ENCODE assay signal across 19 cellular contexts in the genomic region with DNA sequence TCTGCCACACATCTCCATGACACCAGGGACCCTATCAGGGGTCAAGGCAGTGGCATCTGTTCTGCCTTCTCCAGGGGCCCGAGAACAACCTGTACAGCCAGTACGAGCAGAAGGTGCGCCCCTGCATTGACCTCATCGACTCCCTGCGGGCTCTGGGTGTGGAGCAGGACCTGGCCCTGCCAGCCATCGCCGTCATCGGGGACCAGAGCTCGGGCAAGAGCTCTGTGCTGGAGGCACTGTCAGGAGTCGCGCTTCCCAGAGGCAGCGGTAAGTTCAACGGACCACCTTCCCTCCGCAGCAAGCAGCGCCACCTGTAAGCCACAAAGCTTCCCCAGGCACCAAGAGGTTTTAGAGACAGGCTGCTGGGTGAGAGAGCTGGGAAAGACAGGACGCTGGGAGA. TPM values are rescaled to one million over a fixed set of nuclear protein-coding genes. Genes with fewer than 3 reads are reported as not detected.
DNase-seq lines count a peak whose midpoint lies in the region; ATAC-seq, FAIRE-seq and TF ChIP-seq lines count a peak whose summit lies in the region.
"Had no signal": no experiment of that assay in that cellular context is flagged by ENCODE, and none has a peak within 500 bp of the region (broad histone marks: within the 10 kb centered on the region; RNA-seq: fewer than 3 reads in every experiment).

No MANE protein-coding gene starts in this region.

- CTCF ChIA-PET in GM12878 (lab: Yijun Ruan, JAX): interaction anchor here (1.2 kb wide), 1 partner anchor 95 kb away, joined by 6 read pairs; no protein-coding TSS in a partner anchor

- no peak overlapping the region for H3K4me2 ChIP-seq in GM12878 (ENCODE audit: control insufficient read depth, insufficient read depth)

- H3K79me2 ChIP-seq in GM12878 (ENCODE audit: control insufficient read depth, insufficient read depth, low read length): peaks cover 15% of the 10 kb centered on the region

- intact Hi-C loops in GM12878 (cut with micrococcal nuclease; ENCODE audit: unreplicated experiment): no loop called here

- ATAC-seq in GM12878: no peak
- ATAC-seq: K562, Right ventricle myocardium inferior had no signal

- no peak for TF ChIP-seq EP300 in GM12878 (IDR thresholded peaks at IDR 0.05; ENCODE audit: borderline replicate concordance in 1 of 2, control insufficient read depth in 1 of 2, low read depth in 2 of 2, low read length in 2 of 2)

- no peaks in the 10 kb centered on the region for H3K9me3 Mint-ChIP-seq in neural crest cell
- no peaks in the 10 kb centered on the region for H3K9me3 Mint-ChIP-seq in mesothelial cell of epicardium
- H3K9me3 Mint-ChIP-seq: CD4-positive, CD25-positive, alpha-beta regulatory T cell had no signal

- peak; percentile 52 for DNase-seq in activated CD8-positive, alpha-beta memory T cell treated with anti-CD3 and anti-CD28 coated beads for 24 hours
- DNase-seq in activated CD8-positive, alpha-beta memory T cell treated with anti-CD3 and anti-CD28 coated beads, Interleukin-2, amount 50 U/mL, for 4 hours: no peak
- DNase-seq in GM12878 (ENCODE audit: low read depth, low spot score) (no peak), neural crest cell (ENCODE audit: low read depth, low spot score) (no peak), DMS114 treated with DMSO at 0.1 percent for 48 hours (lab: John Stamatoyannopoulos, UW; ENCODE audit: unreplicated experiment) (no peak), NCI-H1930 (lab: John Stamatoyannopoulos, UW) (no peak), mesothelial cell of epicardium (ENCODE audit: low spot score in 2 of 2, unreplicated experiment in 2 of 2) (no peak)
- DNase-seq: Caco-2; CD4-positive, CD25-positive, alpha-beta regulatory T cell; DMS153; GF-D8; NCI-H1105; NCI-H1694; NK-92 treated with Interleukin-12 subunit alpha and Interleukin-12 subunit beta, amount 100 ng/mL, for 24 hours had no signal

- H3K27ac Mint-ChIP-seq in neural crest cell (ENCODE audit: unreplicated experiment) (peak overlapping the region; percentile 83), mesothelial cell of epicardium (no peak overlapping the region)
- H3K27ac Mint-ChIP-seq: B cell had no signal

- H3K27me3 ChIP-seq in GM12878 (replicated peaks in 1 of 2; ENCODE audit: control insufficient read depth in 2 of 2, insufficient read depth in 2 of 2, low read length in 1 of 2): no peaks in the 10 kb centered on the region

- 97% methylated on average over 16 of the region's 16 CpGs for whole genome bisulfite sequencing in GM12878 (ENCODE audit: insufficient coverage, insufficient replicate concordance, low lambda C conversion rate, missing lambda C conversion rate)

- no peak overlapping the region for H3K27ac ChIP-seq in GM12878 (ENCODE audit: control insufficient read depth, insufficient read depth)

- SMC1A ChIA-PET in GM12878 (lab: Charles Lee; ENCODE audit: uncharacterized antibody, unreplicated experiment): no interaction called here

- RAD21 ChIA-PET in GM12878 (lab: Charles Lee; ENCODE audit: unreplicated experiment): interaction anchor here (2.0 kb wide), 1 partner anchor 94 kb away, joined by 8 read pairs; no protein-coding TSS in a partner anchor

- no peak overlapping the region for H3K4me3 ChIP-seq in GM12878
- H3K4me3 ChIP-seq: K562 had no signal

- H3K9me3 ChIP-seq in GM12878 (replicated peaks; ENCODE audit: control insufficient read depth, insufficient read depth, low read length): no peaks in the 10 kb centered on the region

- BruUV-seq in GM12878 (replicated peaks; lab: Mats Ljungman, UMichigan): no TSS peak

- no peak overlapping the region for H2AFZ ChIP-seq in GM12878 (ENCODE audit: control insufficient read depth, low read depth, low read length)

- H3K36me3 ChIP-seq in GM12878 (ENCODE audit: control insufficient read depth in 2 of 2, insufficient read depth in 2 of 2, low read length in 1 of 2): peaks cover 9 to 14% of the 10 kb centered on the region in 2 experiments; a peak in 3 of 4 replicates

- no peaks in the 10 kb centered on the region for H3K36me3 Mint-ChIP-seq in neural crest cell (ENCODE audit: low read depth)
- H3K36me3 Mint-ChIP-seq in mesothelial cell of epicardium: no peaks in the 10 kb centered on the region

- no peak overlapping the region for H3K9ac ChIP-seq in GM12878 (ENCODE audit: control insufficient read depth, insufficient read depth, low read length)

- POLR2A ChIA-PET in GM12878 (lab: Charles Lee): no interaction called here

- FAIRE-seq in GM12878 (lab: Jason Lieb, UNC): no peak
- FAIRE-seq: K562, RCC 7860 had no signal

- no peaks in the 10 kb centered on the region; the same call in 1 of the 2 replicates for H4K20me1 ChIP-seq in GM12878 (ENCODE audit: control insufficient read depth, insufficient read depth)

- peak; percentile 31 for TF ChIP-seq POLR2A in GM19193 (IDR thresholded peaks at IDR 0.05; ENCODE audit: extremely low read depth, insufficient read depth, insufficient read length)
- TF ChIP-seq POLR2A in GM12878 (IDR thresholded peaks at IDR 0.05; ENCODE audit: low read depth, low read length): peak; percentile 58

- no peaks in the 10 kb centered on the region for H3K4me1 Mint-ChIP-seq in neural crest cell
- no peaks in the 10 kb centered on the region for H3K4me1 Mint-ChIP-seq in mesothelial cell of epicardium

- no peak for TF ChIP-seq CTCF in GM12878 (IDR thresholded peaks at IDR 0.05 in 2 of 3, conservative IDR thresholded peaks at IDR 0.05 in 1 of 3; ENCODE audit: control insufficient read depth in 2 of 3, extremely low read depth in 1 of 3, insufficient read depth in 1 of 3, low read depth in 3 of 3, low read length in 3 of 3)
- TF ChIP-seq CTCF in neural crest cell (conservative IDR thresholded peaks at IDR 0.05): no peak
- no peak for TF ChIP-seq CTCF in mesothelial cell of epicardium (IDR thresholded peaks at IDR 0.05; ENCODE audit: unreplicated experiment)

- H3K4me1 ChIP-seq in GM12878 (ENCODE audit: control insufficient read depth, insufficient read depth, low read length): no peaks in the 10 kb centered on the region; the same call in 1 of the 2 replicates
- H3K4me1 ChIP-seq: Caco-2 had no signal

- no peaks in the 10 kb centered on the region for H3K27me3 Mint-ChIP-seq in neural crest cell (ENCODE audit: low read depth)
- H3K27me3 Mint-ChIP-seq in mesothelial cell of epicardium (ENCODE audit: low read depth): peaks cover 3% of the 10 kb centered on the region
- H3K27me3 Mint-ChIP-seq: B cell; CD4-positive, CD25-positive, alpha-beta regulatory T cell had no signal

- TF ChIP-seq RAD21 in GM12878 (IDR thresholded peaks at IDR 0.05; ENCODE audit: insufficient read depth, low read depth, low read length): no peak

- H3K4me3 Mint-ChIP-seq in neural crest cell: no peak overlapping the region
- H3K4me3 Mint-ChIP-seq in mesothelial cell of epicardium: no peak overlapping the region
- H3K4me3 Mint-ChIP-seq: B cell; CD4-positive, CD25-positive, alpha-beta regulatory T cell had no signal

- in situ Hi-C loops in GM12878 (cut with MboI): no loop called here

TF ChIP-seq in GM12878, 131 proteins besides CTCF, POLR2A, EP300 and RAD21:
- no peak for TF ChIP-seq ZNF217 (IDR thresholded peaks at IDR 0.05)
- TF ChIP-seq KDM1A (IDR thresholded peaks at IDR 0.05; ENCODE audit: borderline replicate concordance): no peak
- TF ChIP-seq HCFC1 (IDR thresholded peaks at IDR 0.05; ENCODE audit: low read length): no peak
- TF ChIP-seq MEF2B (IDR thresholded peaks at IDR 0.05; ENCODE audit: partially characterized antibody, poor library complexity, severe bottlenecking): no peak

RNA-seq across cellular contexts. Expression of gene MX2, which starts 15.9 kb away (rescaled TPM):
- total RNA-seq in GM12878 (2013; cell fraction: nucleolus; rRNA removed): 393 and 402 TPM in 2 replicates
- total RNA-seq in GM12878 (2014; rRNA removed) (43.3 and 51.0 TPM in 2 replicates), GM12878 (2014; rRNA removed; fragmentation: Illumina TruSeq; extraction: Trizol) (53.8 and 54.1 TPM in 2 replicates), GM12878 (2021) (49.0 and 52.2 TPM in 2 replicates), neural crest cell (not detected in 2 replicates), mesothelial cell of epicardium (3.2 to 4.1 TPM (median 3.9 TPM) in 3 replicates)
- 32.5 TPM for polyA plus RNA-seq in GM12878 (2011; ENCODE audit: low read depth)
- polyA plus RNA-seq in GM12878 (2011; rRNA removed) (167 and 182 TPM in 2 replicates), GM12878 (2014; fragmentation: Illumina TruSeq; extraction: Trizol) (85.0 and 133 TPM in 2 replicates), GM12878 (2014; fragmentation: Nextera tagmentation; extraction: Ambion mirVana) (10 to 100 TPM; 10.5 to 13.9 TPM), GM12878 (2014; rRNA removed) (42.4 and 49.7 TPM in 2 replicates), GM12878 (2016; fragmentation: Nextera tagmentation; extraction: Ambion mirVana) (10 to 100 TPM; 25.3 to 26.7 TPM)
- polyA plus RNA-seq in GM12878 (2011; cell fraction: cytosol; rRNA removed): 135 and 137 TPM in 2 replicates
- polyA plus RNA-seq in GM12878 (2011; cell fraction: nucleus; rRNA removed): 152 and 184 TPM in 2 replicates
- polyA plus RNA-seq in GM12878 (2012): 46.6 and 49.9 TPM in 2 replicates
- 143 and 159 TPM in 2 replicates for polyA minus RNA-seq in GM12878 (2011; rRNA and poly(A)+ RNA removed)
- 45.2 and 49.5 TPM in 2 replicates for polyA minus RNA-seq in GM12878 (2011; cell fraction: cytosol; rRNA and poly(A)+ RNA removed)
- 100.0 and 124 TPM in 2 replicates for polyA minus RNA-seq in GM12878 (2011; cell fraction: nucleus; rRNA and poly(A)+ RNA removed)

RNA-seq across cellular contexts. Expression of gene MX1, which starts 48.3 kb away (rescaled TPM):
- total RNA-seq in GM12878 (2013; cell fraction: nucleolus; rRNA removed): 488 and 545 TPM in 2 replicates
- 385 and 432 TPM in 2 replicates for total RNA-seq in GM12878 (2014; rRNA removed)
- total RNA-seq in GM12878 (2014; rRNA removed; fragmentation: Illumina TruSeq; extraction: Trizol): 354 and 364 TPM in 2 replicates
- total RNA-seq in GM12878 (2021): 380 and 405 TPM in 2 replicates
- 255 TPM for polyA plus RNA-seq in GM12878 (2011; ENCODE audit: low read depth)
- 337 and 367 TPM in 2 replicates for polyA plus RNA-seq in GM12878 (2011; rRNA removed)
- polyA plus RNA-seq in GM12878 (2011; cell fraction: cytosol; rRNA removed): 403 and 416 TPM in 2 replicates
- 596 and 625 TPM in 2 replicates for polyA plus RNA-seq in GM12878 (2011; cell fraction: nucleus; rRNA removed)
- polyA plus RNA-seq in GM12878 (2012): 327 and 366 TPM in 2 replicates
- polyA plus RNA-seq in GM12878 (2014; fragmentation: Illumina TruSeq; extraction: Trizol): 293 and 352 TPM in 2 replicates
- 10 to 100 TPM; 75.9 to 90.9 TPM for polyA plus RNA-seq in GM12878 (2014; fragmentation: Nextera tagmentation; extraction: Ambion mirVana)
- polyA plus RNA-seq in GM12878 (2014; rRNA removed): 308 and 311 TPM in 2 replicates
- 100 to 1,000 TPM; 242 to 247 TPM for polyA plus RNA-seq in GM12878 (2016; fragmentation: Nextera tagmentation; extraction: Ambion mirVana)
- polyA minus RNA-seq in GM12878 (2011; rRNA and poly(A)+ RNA removed): 680 and 808 TPM in 2 replicates
- 217 and 223 TPM in 2 replicates for polyA minus RNA-seq in GM12878 (2011; cell fraction: cytosol; rRNA and poly(A)+ RNA removed)
- polyA minus RNA-seq in GM12878 (2011; cell fraction: nucleus; rRNA and poly(A)+ RNA removed): 429 and 648 TPM in 2 replicates
- 2.4 and 3.3 TPM in 2 replicates for total RNA-seq in neural crest cell
- total RNA-seq in mesothelial cell of epicardium: 32.2 to 42.4 TPM (median 32.9 TPM) in 3 replicates
